Comparison of ENCODE assay signal across 8 cellular contexts in the genomic region with DNA sequence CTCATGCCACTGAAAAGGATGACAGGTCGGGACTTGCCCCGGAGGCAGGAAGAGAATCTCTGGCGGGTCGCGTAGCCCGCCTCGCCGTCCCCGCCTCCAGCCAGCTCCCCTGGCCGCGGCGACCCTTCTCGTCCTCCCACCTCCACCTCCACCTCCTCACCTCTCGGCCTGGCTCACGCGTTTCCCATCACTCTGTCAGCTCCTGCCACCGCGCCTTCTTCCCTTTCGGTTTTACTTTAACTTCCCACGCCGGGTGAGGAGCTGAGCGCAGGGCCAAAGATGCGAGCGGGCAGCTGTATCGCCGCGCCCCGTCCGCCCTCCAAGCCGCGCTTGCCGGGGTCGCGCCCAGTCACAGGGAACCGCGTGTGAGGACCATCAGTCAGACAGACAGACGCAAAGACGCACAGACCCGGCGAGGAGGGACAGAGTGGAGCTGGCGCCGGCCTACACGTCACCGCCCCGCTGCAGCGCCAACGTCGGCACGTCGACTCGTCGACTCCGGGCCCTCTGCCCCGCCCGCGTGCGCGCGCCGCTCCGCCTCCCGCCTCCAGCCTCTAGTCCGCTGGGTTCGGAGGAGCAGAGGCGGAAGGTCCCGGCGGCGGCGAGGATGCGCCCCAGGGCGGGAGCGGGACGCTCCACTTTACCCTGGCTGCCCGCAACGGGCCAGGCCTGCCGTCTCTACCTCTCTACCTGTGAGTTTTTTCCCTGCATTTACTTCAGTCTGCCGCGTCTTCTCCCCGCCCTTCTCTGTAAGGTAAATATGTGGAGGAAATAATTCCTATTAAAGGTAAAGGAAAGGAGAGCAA. TPM values are rescaled to one million over a fixed set of nuclear protein-coding genes. Genes with fewer than 3 reads are reported as not detected.
DNase-seq lines count a peak whose midpoint lies in the region; ATAC-seq, FAIRE-seq and TF ChIP-seq lines count a peak whose summit lies in the region.

A gene with protein sequence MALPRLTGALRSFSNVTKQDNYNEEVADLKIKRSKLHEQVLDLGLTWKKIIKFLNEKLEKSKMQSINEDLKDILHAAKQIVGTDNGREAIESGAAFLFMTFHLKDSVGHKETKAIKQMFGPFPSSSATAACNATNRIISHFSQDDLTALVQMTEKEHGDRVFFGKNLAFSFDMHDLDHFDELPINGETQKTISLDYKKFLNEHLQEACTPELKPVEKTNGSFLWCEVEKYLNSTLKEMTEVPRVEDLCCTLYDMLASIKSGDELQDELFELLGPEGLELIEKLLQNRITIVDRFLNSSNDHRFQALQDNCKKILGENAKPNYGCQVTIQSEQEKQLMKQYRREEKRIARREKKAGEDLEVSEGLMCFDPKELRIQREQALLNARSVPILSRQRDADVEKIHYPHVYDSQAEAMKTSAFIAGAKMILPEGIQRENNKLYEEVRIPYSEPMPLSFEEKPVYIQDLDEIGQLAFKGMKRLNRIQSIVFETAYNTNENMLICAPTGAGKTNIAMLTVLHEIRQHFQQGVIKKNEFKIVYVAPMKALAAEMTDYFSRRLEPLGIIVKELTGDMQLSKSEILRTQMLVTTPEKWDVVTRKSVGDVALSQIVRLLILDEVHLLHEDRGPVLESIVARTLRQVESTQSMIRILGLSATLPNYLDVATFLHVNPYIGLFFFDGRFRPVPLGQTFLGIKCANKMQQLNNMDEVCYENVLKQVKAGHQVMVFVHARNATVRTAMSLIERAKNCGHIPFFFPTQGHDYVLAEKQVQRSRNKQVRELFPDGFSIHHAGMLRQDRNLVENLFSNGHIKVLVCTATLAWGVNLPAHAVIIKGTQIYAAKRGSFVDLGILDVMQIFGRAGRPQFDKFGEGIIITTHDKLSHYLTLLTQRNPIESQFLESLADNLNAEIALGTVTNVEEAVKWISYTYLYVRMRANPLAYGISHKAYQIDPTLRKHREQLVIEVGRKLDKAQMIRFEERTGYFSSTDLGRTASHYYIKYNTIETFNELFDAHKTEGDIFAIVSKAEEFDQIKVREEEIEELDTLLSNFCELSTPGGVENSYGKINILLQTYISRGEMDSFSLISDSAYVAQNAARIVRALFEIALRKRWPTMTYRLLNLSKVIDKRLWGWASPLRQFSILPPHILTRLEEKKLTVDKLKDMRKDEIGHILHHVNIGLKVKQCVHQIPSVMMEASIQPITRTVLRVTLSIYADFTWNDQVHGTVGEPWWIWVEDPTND (N-terminal part only) (minus strand): TSS at position 429 of the 806 bp plus-strand sequence. CDS start 13,332 bp downstream, outside the sequence.

- H3K4me3 Mint-ChIP-seq in T-cell (peak within 1 kb of the TSS; percentile 99 to 100 (median 100)), progenitor cell of endocrine pancreas (ENCODE audit: low read depth) (peak within 1 kb of the TSS; percentile 99)

- H3K4me1 Mint-ChIP-seq in T-cell, result peaks cover 49 to 53% (median 49%) of the 10 kb centered on the region in 3 donors
- H3K4me1 Mint-ChIP-seq in progenitor cell of endocrine pancreas (ENCODE audit: low read depth), result peaks cover 21% of the 10 kb centered on the region

- peaks cover 5 to 19% of the 10 kb centered on the region in 2 donors for H3K4me1 ChIP-seq in adrenal gland (replicated peaks in 1 of 2)
- H3K4me1 ChIP-seq in heart right ventricle, result peaks cover 0 to 45% (median 29%) of the 10 kb centered on the region in 9 donors
- H3K4me1 ChIP-seq in upper lobe of right lung, result peaks cover 14% of the 10 kb centered on the region

- CTCF ChIA-PET in T-cell (lab: Charles Lee), result no interaction called here

- POLR2A ChIA-PET in T-cell (lab: Charles Lee), result interaction anchor here (0.6 to 1.0 kb wide), 4 partner anchors 25 to 204 kb away, joined by 3 to 4 read pairs (median 4); no protein-coding TSS in a partner anchor

- DNase-seq in GM12892 (ENCODE audit: insufficient read length), result peak; percentile 67
- DNase-seq in NCI-H1417 (lab: John Stamatoyannopoulos, UW), result peak; percentile 89 to 97 (median 96)
- DNase-seq in T-cell, result peak; percentile 71 to 93 (median 86)
- DNase-seq in adrenal gland, result peak; percentile 92 to 96 (median 94)
- peak; percentile 93 to 96 for DNase-seq in heart right ventricle
- DNase-seq in progenitor cell of endocrine pancreas (ENCODE audit: low spot score, unreplicated experiment), result peak; percentile 74
- peak; percentile 98 for DNase-seq in upper lobe of right lung

- H3K27ac Mint-ChIP-seq in T-cell (peak within 1 kb of the TSS; percentile 98 to 99), progenitor cell of endocrine pancreas (peak within 1 kb of the TSS; percentile 99)

- 0 to 1% (median 0%) methylated on average over 35 to 79 of the region's 79 CpGs for WGBS in adrenal gland, 4 donors
- WGBS in heart right ventricle, 2 donors, result 0% methylated on average over 78 to 79 of the region's 79 CpGs

- H3K9me3 Mint-ChIP-seq in T-cell, result no peaks in the 10 kb centered on the region
- no peaks in the 10 kb centered on the region for H3K9me3 Mint-ChIP-seq in progenitor cell of endocrine pancreas (ENCODE audit: low read depth)

- H3K27me3 ChIP-seq in adrenal gland (no peaks in the 10 kb centered on the region), heart right ventricle (no peaks in the 10 kb centered on the region), upper lobe of right lung (no peaks in the 10 kb centered on the region)

- H3K36me3 Mint-ChIP-seq in T-cell, result peaks cover 3% of the 10 kb centered on the region
- H3K36me3 Mint-ChIP-seq in progenitor cell of endocrine pancreas (ENCODE audit: insufficient read depth), result peaks cover 1% of the 10 kb centered on the region

- TF ChIP-seq CTCF in adrenal gland (IDR thresholded peaks at IDR 0.05) (no peak), heart right ventricle (IDR thresholded peaks at IDR 0.05) (no peak), progenitor cell of endocrine pancreas (IDR thresholded peaks at IDR 0.05; ENCODE audit: unreplicated experiment) (no peak), upper lobe of right lung (IDR thresholded peaks at IDR 0.05) (no peak)

- no peaks in the 10 kb centered on the region for H3K36me3 ChIP-seq in adrenal gland (replicated peaks in 1 of 2)
- H3K36me3 ChIP-seq in heart right ventricle, result peaks cover 0 to 3% (median 0%) of the 10 kb centered on the region in 9 donors
- no peaks in the 10 kb centered on the region for H3K36me3 ChIP-seq in upper lobe of right lung

- intact Hi-C loops in adrenal gland (cut with DNase I), result no loop called here
- intact Hi-C loops in heart right ventricle (cut with DNase I), result no loop called here
- intact Hi-C loops in upper lobe of right lung (cut with DNase I), result no loop called here

- peak within 1 kb of the TSS; percentile 77 to 95 (median 91) for H3K27ac ChIP-seq in adrenal gland
- peak within 1 kb of the TSS; percentile 44 to 94 (median 88) for H3K27ac ChIP-seq in heart right ventricle
- H3K27ac ChIP-seq in upper lobe of right lung, result peak within 1 kb of the TSS; percentile 92

- no peaks in the 10 kb centered on the region for H3K27me3 Mint-ChIP-seq in T-cell
- no peaks in the 10 kb centered on the region for H3K27me3 Mint-ChIP-seq in progenitor cell of endocrine pancreas

- H3K4me3 ChIP-seq in adrenal gland, result peak within 1 kb of the TSS; percentile 68 to 91 (median 84)
- peak within 1 kb of the TSS; percentile 57 to 90 (median 82) for H3K4me3 ChIP-seq in heart right ventricle
- H3K4me3 ChIP-seq in upper lobe of right lung, result peak within 1 kb of the TSS; percentile 95

- no peaks in the 10 kb centered on the region for H3K9me3 ChIP-seq in adrenal gland (replicated peaks in 1 of 3)
- no peaks in the 10 kb centered on the region for H3K9me3 ChIP-seq in heart right ventricle
- H3K9me3 ChIP-seq in upper lobe of right lung, result no peaks in the 10 kb centered on the region

- ATAC-seq in HG02763 (IDR thresholded peaks at IDR 0.05; ENCODE audit: unreplicated experiment), result peak; percentile 98
- ATAC-seq in T-cell (replicated peaks in 1 of 4), result peak; percentile 96 to 99 (median 98)
- peak; percentile 99 to 100 (median 100) for ATAC-seq in heart right ventricle
- ATAC-seq in upper lobe of right lung, result peak; percentile 100

- peak; percentile 97 for FAIRE-seq in GM12892 (lab: Jason Lieb, UNC)

- peak; percentile 93 for TF ChIP-seq POLR2A in GM12892 (IDR thresholded peaks at IDR 0.05; ENCODE audit: low read depth, low read length)
- peak; percentile 54 to 88 for TF ChIP-seq POLR2A in adrenal gland (IDR thresholded peaks at IDR 0.05)

RNA-seq across cellular contexts. Expression of the gene that starts here (rescaled TPM):
- polyA plus RNA-seq in GM12892 (2012; ENCODE audit: missing spikeins), result 34.8 TPM
- 10 to 100 TPM; 39.2 to 49.6 (median 44.2) TPM for total RNA-seq in T-cell
- total RNA-seq in adrenal gland, result 10 to 100 TPM; 12.4 to 35.7 (median 32.4) TPM
- 10 to 100 TPM in 1 of 3 donors, 1 to 10 TPM in 2; 3.1 to 46.2 (median 4.5) TPM for polyA plus RNA-seq in adrenal gland
- total RNA-seq in heart right ventricle, result 10 to 100 TPM; 14.0 to 22.9 (median 16.9) TPM
- polyA plus RNA-seq in heart right ventricle, result 1 to 10 TPM; 3.9 to 9.3 TPM
- 36.6 and 45.2 TPM in 2 replicates for total RNA-seq in progenitor cell of endocrine pancreas
- 39.5 TPM for total RNA-seq in upper lobe of right lung

Comparison
In these comparisons a context has a peak if more than half of its experiments do, and no peak if none do; other contexts are left out.
1. Peak in every context shown above with its lines: DNase-seq, ATAC-seq, H3K4me3 ChIP-seq and H3K27ac ChIP-seq.